Comparison of ENCODE assay signal across 8 cellular contexts in genomic region chr15:57216288-57216687, GRCh38.
DNase-seq lines count a peak whose midpoint lies in the region; ATAC-seq and TF ChIP-seq lines count a peak whose summit lies in the region.

No MANE protein-coding gene starts in this region.

- POLR2A ChIA-PET in HEK293T (lab: Yijun Ruan, JAX), result no interaction called here

- in situ Hi-C loops in ACHN (cut with HindIII; ENCODE audit: low pct_ligation_motif_present, low pct_unique_long_range_greater_than_20kb, low sequenced_read_pairs), result no loop called here

- CTCF ChIA-PET in HEK293T (lab: Yijun Ruan, JAX), result no interaction called here

- ATAC-seq in HG03439 (IDR thresholded peaks at IDR 0.05; ENCODE audit: unreplicated experiment) (no peak), HG03095 (IDR thresholded peaks at IDR 0.05; ENCODE audit: unreplicated experiment) (no peak), GM21825 (IDR thresholded peaks at IDR 0.05; ENCODE audit: unreplicated experiment) (no peak)

- peak; percentile 68 for DNase-seq in ACHN
- DNase-seq in HEK293T (ENCODE audit: extremely low spot score), result no peak
- peak; percentile 49 for DNase-seq in amniotic stem cell (lab: John Stamatoyannopoulos, UW)
- DNase-seq in kidney tubule cell (ENCODE audit: low spot score), result peak; percentile 64
- no peak for DNase-seq in NCI-H2081 treated with DMSO at 0.1 percent for 48 hours (lab: John Stamatoyannopoulos, UW)

TF ChIP-seq in HEK293T, 16 proteins besides CTCF, POLR2A, EP300 and RAD21:
- TF ChIP-seq FOXA1 (IDR thresholded peaks at IDR 0.05) (no peak), ZNF384 (IDR thresholded peaks at IDR 0.05) (peak; percentile 86)

Comparison
In these comparisons a context has a peak if more than half of its experiments do, and no peak if none do; other contexts are left out.
1. DNase-seq: peak in ACHN (single experiment), amniotic stem cell (single experiment) and kidney tubule cell (single experiment); none in HEK293T (single experiment) and NCI-H2081 treated with DMSO at 0.1 percent for 48 hours (single experiment).